In the genomic region with DNA sequence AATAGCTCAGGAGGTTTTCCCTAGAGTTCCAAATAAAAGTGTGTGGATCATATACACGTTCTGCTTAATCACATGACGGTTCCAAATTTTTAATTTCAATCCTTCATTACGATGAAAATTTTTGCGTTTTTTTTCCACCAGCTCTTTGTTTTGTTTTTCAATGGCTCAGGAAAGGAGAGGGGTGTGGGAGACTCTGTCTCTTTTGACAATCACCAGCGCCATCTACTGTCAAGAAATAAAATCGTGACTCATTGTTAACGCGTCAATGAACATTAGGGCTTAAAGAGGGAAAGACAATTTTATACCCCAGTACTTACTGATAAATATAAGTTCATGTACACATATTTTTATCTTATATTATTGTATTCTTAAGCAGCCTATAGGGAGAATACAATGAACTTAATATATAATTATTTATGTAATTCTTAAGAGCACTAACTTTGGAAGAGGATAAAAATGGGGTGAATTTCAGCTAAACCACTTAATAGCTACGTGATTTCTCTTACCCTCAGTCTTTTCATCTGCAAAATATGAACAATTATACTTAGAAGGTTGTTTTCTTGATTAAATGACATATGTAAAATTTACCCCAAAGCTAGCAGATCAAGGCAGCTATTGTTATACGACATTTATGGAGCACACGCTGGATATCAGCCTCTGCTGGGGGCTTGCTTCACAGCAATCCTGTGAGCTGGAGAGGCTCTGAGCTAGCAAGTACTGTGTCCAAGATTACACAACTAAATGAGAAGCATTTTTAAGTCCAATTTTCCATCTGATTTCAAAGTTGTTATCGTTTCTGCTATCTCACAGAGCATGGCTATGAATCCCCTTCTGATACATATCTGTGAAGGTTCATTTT, we compare ENCODE assay signal across 1 cellular context.
TF ChIP-seq lines count a peak whose summit lies in the region.

No MANE protein-coding gene starts in this region.

TF ChIP-seq in Ishikawa, 13 proteins besides CTCF, POLR2A, EP300 and RAD21 (continued from another document):
- TF ChIP-seq, protein P1, sequence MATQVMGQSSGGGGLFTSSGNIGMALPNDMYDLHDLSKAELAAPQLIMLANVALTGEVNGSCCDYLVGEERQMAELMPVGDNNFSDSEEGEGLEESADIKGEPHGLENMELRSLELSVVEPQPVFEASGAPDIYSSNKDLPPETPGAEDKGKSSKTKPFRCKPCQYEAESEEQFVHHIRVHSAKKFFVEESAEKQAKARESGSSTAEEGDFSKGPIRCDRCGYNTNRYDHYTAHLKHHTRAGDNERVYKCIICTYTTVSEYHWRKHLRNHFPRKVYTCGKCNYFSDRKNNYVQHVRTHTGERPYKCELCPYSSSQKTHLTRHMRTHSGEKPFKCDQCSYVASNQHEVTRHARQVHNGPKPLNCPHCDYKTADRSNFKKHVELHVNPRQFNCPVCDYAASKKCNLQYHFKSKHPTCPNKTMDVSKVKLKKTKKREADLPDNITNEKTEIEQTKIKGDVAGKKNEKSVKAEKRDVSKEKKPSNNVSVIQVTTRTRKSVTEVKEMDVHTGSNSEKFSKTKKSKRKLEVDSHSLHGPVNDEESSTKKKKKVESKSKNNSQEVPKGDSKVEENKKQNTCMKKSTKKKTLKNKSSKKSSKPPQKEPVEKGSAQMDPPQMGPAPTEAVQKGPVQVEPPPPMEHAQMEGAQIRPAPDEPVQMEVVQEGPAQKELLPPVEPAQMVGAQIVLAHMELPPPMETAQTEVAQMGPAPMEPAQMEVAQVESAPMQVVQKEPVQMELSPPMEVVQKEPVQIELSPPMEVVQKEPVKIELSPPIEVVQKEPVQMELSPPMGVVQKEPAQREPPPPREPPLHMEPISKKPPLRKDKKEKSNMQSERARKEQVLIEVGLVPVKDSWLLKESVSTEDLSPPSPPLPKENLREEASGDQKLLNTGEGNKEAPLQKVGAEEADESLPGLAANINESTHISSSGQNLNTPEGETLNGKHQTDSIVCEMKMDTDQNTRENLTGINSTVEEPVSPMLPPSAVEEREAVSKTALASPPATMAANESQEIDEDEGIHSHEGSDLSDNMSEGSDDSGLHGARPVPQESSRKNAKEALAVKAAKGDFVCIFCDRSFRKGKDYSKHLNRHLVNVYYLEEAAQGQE (IDR thresholded peaks at IDR 0.05; ENCODE audit: low read depth): no peak
- TF ChIP-seq FOXM1 (IDR thresholded peaks at IDR 0.05; ENCODE audit: borderline replicate concordance, low read depth): no peak
- no peak for TF ChIP-seq CEBPB (IDR thresholded peaks at IDR 0.05)
- TF ChIP-seq, protein P2, sequence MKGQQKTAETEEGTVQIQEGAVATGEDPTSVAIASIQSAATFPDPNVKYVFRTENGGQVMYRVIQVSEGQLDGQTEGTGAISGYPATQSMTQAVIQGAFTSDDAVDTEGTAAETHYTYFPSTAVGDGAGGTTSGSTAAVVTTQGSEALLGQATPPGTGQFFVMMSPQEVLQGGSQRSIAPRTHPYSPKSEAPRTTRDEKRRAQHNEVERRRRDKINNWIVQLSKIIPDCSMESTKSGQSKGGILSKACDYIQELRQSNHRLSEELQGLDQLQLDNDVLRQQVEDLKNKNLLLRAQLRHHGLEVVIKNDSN (IDR thresholded peaks at IDR 0.05): no peak
- no peak for TF ChIP-seq YY1 (IDR thresholded peaks at IDR 0.05; ENCODE audit: low read depth)
- TF ChIP-seq ZBTB7A (IDR thresholded peaks at IDR 0.05; ENCODE audit: low read depth): no peak
